Comparison of ENCODE assay signal across 13 cellular contexts in the genomic region with DNA sequence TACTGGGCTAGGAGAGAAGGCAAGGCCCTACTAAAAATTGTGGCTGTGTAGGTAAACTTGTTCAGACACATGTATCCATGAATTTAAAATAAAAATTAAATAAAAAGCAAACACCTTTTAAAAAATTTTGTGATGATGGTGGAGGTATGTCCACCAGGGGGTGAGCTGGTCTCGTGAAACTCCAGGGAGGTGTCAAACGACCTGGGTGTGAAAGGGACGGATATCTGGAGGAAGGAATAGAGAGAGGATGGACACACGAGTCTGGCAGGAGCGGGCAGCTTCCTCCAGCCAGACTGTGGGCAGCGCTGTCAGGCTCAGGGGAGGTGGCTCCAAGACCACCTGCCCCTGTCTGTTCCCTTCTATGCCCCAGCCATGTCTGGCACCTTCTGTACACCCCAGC. TPM values are rescaled to one million over a fixed set of nuclear protein-coding genes. Genes with fewer than 3 reads are reported as not detected.
DNase-seq lines count a peak whose midpoint lies in the region; FAIRE-seq and TF ChIP-seq lines count a peak whose summit lies in the region.
"Had no signal": no experiment of that assay in that cellular context is flagged by ENCODE, and none has a peak within 500 bp of the region (broad histone marks: within the 10 kb centered on the region; RNA-seq: fewer than 3 reads in every experiment).

No MANE protein-coding gene starts in this region.

- CTCF ChIA-PET in A673 (lab: Charles Lee) (no interaction called here), HEK293T (lab: Yijun Ruan, JAX) (no interaction called here), GM10248 (lab: Yijun Ruan, JAX) (no interaction called here)
- CTCF ChIA-PET in activated CD4-positive, alpha-beta memory T cell treated with anti-CD3 and anti-CD28 coated beads for 36 hours (lab: Charles Lee), result interaction anchor here (6.0 kb wide), 1 partner anchor 40 kb away, joined by 47 read pairs; no protein-coding TSS in a partner anchor

- H3K27me3 ChIP-seq in A673 (replicated peaks; ENCODE audit: insufficient read depth, low read depth, low read length, poor library complexity) (peaks cover 2% of the 10 kb centered on the region), HAP-1 (ENCODE audit: low read depth) (no peaks in the 10 kb centered on the region)
- H3K27me3 ChIP-seq: suprapubic skin had no signal

- H3K9me3 ChIP-seq in A673 (ENCODE audit: low read depth, low read length, poor library complexity, severe bottlenecking) (no peaks in the 10 kb centered on the region), kidney (ENCODE audit: control insufficient read depth in 1 of 2, low read length in 2 of 2) (no peaks in the 10 kb centered on the region), HAP-1 (no peaks in the 10 kb centered on the region)
- H3K9me3 ChIP-seq: suprapubic skin had no signal

- H3K27ac Mint-ChIP-seq in activated CD4-positive, alpha-beta memory T cell treated with anti-CD3 and anti-CD28 coated beads for 36 hours, result no peak overlapping the region
- H3K27ac Mint-ChIP-seq: activated naive CD8-positive, alpha-beta T cell; CD4-positive, alpha-beta T cell had no signal

- TF ChIP-seq CTCF in A673 (conservative IDR thresholded peaks at IDR 0.05; ENCODE audit: low read depth, low read length) (peak; percentile 30; the same call in 1 of the 2 replicates), kidney (IDR thresholded peaks at IDR 0.05; ENCODE audit: borderline replicate concordance, extremely low read depth, insufficient read depth) (peak; percentile 19), GM10248 (IDR thresholded peaks at IDR 0.05; ENCODE audit: control extremely low read depth, extremely low read depth, low read depth, missing control alignments) (no peak)

- no TSS peak for BruUV-seq in A673 (replicated peaks; lab: Mats Ljungman, UMichigan)

- in situ Hi-C loops in HAP-1 (cut with MboI; ENCODE audit: low sequenced_read_pairs), result no loop called here

- no peaks in the 10 kb centered on the region for H3K4me1 ChIP-seq in A673 (ENCODE audit: insufficient read depth, low read length, poor library complexity, severe bottlenecking)
- H3K4me1 ChIP-seq in kidney (ENCODE audit: control insufficient read depth in 1 of 2, insufficient read depth in 1 of 2, low read depth in 1 of 2, low read length in 2 of 2), result no peaks in the 10 kb centered on the region
- no peaks in the 10 kb centered on the region for H3K4me1 ChIP-seq in HAP-1
- H3K4me1 ChIP-seq: suprapubic skin had no signal

- DNase-seq in A673 (ENCODE audit: low spot score), result no peak
- DNase-seq in HEK293T (ENCODE audit: extremely low spot score), result peak; percentile 34
- peak; percentile 31 for DNase-seq in activated CD4-positive, alpha-beta memory T cell treated with anti-CD3 and anti-CD28 coated beads for 36 hours
- DNase-seq in kidney, result no peak
- no peak for DNase-seq in substantia nigra (lab: John Stamatoyannopoulos, UW)
- DNase-seq in NOMO-1 treated with dmso at 0.1 percent for 144 hours (lab: John Stamatoyannopoulos, UW; ENCODE audit: unreplicated experiment), result no peak
- DNase-seq in GM10248 (ENCODE audit: extremely low spot score), result no peak
- no peak for DNase-seq in HAP-1 (ENCODE audit: low spot score in 2 of 2)
- DNase-seq: CD4-positive, alpha-beta T cell; NCI-H524 treated with DMSO at 0.1 percent for 48 hours had no signal

- no peaks in the 10 kb centered on the region for H3K9me3 Mint-ChIP-seq in activated CD4-positive, alpha-beta memory T cell treated with anti-CD3 and anti-CD28 coated beads for 36 hours
- H3K9me3 Mint-ChIP-seq: CD4-positive, alpha-beta T cell had no signal

- H3K27me3 Mint-ChIP-seq in activated CD4-positive, alpha-beta memory T cell treated with anti-CD3 and anti-CD28 coated beads for 36 hours, result no peaks in the 10 kb centered on the region
- H3K27me3 Mint-ChIP-seq: activated naive CD8-positive, alpha-beta T cell had no signal

- H3K36me3 Mint-ChIP-seq in activated CD4-positive, alpha-beta memory T cell treated with anti-CD3 and anti-CD28 coated beads for 36 hours, result no peaks in the 10 kb centered on the region

- no peak overlapping the region for H3K4me3 Mint-ChIP-seq in activated CD4-positive, alpha-beta memory T cell treated with anti-CD3 and anti-CD28 coated beads for 36 hours
- H3K4me3 Mint-ChIP-seq: activated naive CD8-positive, alpha-beta T cell; CD4-positive, alpha-beta T cell had no signal

- H3K36me3 ChIP-seq in A673 (ENCODE audit: insufficient read depth, low read length, poor library complexity, severe bottlenecking) (no peaks in the 10 kb centered on the region), kidney (ENCODE audit: control insufficient read depth in 1 of 2, insufficient read depth in 2 of 2, low read length in 2 of 2) (no peaks in the 10 kb centered on the region), HAP-1 (replicated peaks) (no peaks in the 10 kb centered on the region)
- H3K36me3 ChIP-seq: suprapubic skin had no signal

- intact Hi-C loops in A673 (cut with micrococcal nuclease; ENCODE audit: unreplicated experiment), result no loop called here
- intact Hi-C loops in activated CD4-positive, alpha-beta memory T cell treated with anti-CD3 and anti-CD28 coated beads for 36 hours (cut with micrococcal nuclease), result loop anchor here (1.0 kb wide), 1 partner anchor 40 kb away; no protein-coding TSS in a partner anchor
- intact Hi-C loops in kidney (cut with DNase I), result no loop called here

- H3K27ac ChIP-seq in A673 (ENCODE audit: low read depth, low read length, poor library complexity, severe bottlenecking) (no peak overlapping the region), kidney (ENCODE audit: low read depth in 2 of 2, low read length in 2 of 2) (no peak overlapping the region), substantia nigra (ENCODE audit: low read depth, low read length, poor library complexity, severe bottlenecking) (no peak overlapping the region)
- H3K27ac ChIP-seq: suprapubic skin had no signal

- H3K4me3 ChIP-seq in A673 (ENCODE audit: low read depth, low read length, poor library complexity, severe bottlenecking) (no peak overlapping the region), kidney (ENCODE audit: low read length in 2 of 2) (no peak overlapping the region), HAP-1 (no peak overlapping the region)
- H3K4me3 ChIP-seq: suprapubic skin had no signal

- FAIRE-seq in kidney (lab: Jason Lieb, UNC), result no peak
- FAIRE-seq: TTC549 had no signal

- no peaks in the 10 kb centered on the region for H3K4me1 Mint-ChIP-seq in activated CD4-positive, alpha-beta memory T cell treated with anti-CD3 and anti-CD28 coated beads for 36 hours (ENCODE audit: low read depth)

- POLR2A ChIA-PET in A673 (lab: Charles Lee; ENCODE audit: low non-redundant PET), result no interaction called here
- POLR2A ChIA-PET in HEK293T (lab: Yijun Ruan, JAX), result no interaction called here
- POLR2A ChIA-PET in activated CD4-positive, alpha-beta memory T cell treated with anti-CD3 and anti-CD28 coated beads for 36 hours (lab: Charles Lee), result no interaction called here
- POLR2A ChIA-PET in GM10248 (lab: Yijun Ruan, JAX), result no interaction called here

- H3K9ac ChIP-seq in kidney (ENCODE audit: low read length in 2 of 2), result no peak overlapping the region

TF ChIP-seq in HEK293T, 16 proteins besides CTCF, POLR2A, EP300 and RAD21:
- no peak for TF ChIP-seq BHLHE40 (IDR thresholded peaks at IDR 0.05; ENCODE audit: borderline replicate concordance)
- TF ChIP-seq CTBP1 (IDR thresholded peaks at IDR 0.05; ENCODE audit: borderline replicate concordance), result no peak
- no peak for TF ChIP-seq FOXM1 (IDR thresholded peaks at IDR 0.05; ENCODE audit: borderline replicate concordance)
- TF ChIP-seq, protein P1, sequence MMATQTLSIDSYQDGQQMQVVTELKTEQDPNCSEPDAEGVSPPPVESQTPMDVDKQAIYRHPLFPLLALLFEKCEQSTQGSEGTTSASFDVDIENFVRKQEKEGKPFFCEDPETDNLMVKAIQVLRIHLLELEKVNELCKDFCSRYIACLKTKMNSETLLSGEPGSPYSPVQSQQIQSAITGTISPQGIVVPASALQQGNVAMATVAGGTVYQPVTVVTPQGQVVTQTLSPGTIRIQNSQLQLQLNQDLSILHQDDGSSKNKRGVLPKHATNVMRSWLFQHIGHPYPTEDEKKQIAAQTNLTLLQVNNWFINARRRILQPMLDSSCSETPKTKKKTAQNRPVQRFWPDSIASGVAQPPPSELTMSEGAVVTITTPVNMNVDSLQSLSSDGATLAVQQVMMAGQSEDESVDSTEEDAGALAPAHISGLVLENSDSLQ (IDR thresholded peaks at IDR 0.05), result no peak
- no peak for TF ChIP-seq ZNF384 (IDR thresholded peaks at IDR 0.05)
- TF ChIP-seq ELF4 (IDR thresholded peaks at IDR 0.05), result no peak
- TF ChIP-seq L3MBTL2 (conservative IDR thresholded peaks at IDR 0.05), result no peak

RNA-seq across cellular contexts. Expression of gene DMBT1, which starts 34.8 kb away (rescaled TPM):
- total RNA-seq in A673 (2021) (not detected in 2 replicates), kidney (0.06 TPM)
- total RNA-seq in activated CD4-positive, alpha-beta memory T cell treated with anti-CD3 and anti-CD28 coated beads for 36 hours, result not detected
- polyA plus RNA-seq in kidney (ENCODE audit: insufficient read depth, low read depth, low replicate concordance), result not detected
- total RNA-seq: CD4-positive, alpha-beta T cell had no signal

Comparison
In these comparisons a context has a peak if more than half of its experiments do, and no peak if none do; other contexts are left out.
1. DNase-seq: peak in HEK293T (single experiment) and activated CD4-positive, alpha-beta memory T cell treated with anti-CD3 and anti-CD28 coated beads for 36 hours (single experiment); none in A673 (single experiment), kidney (single experiment), substantia nigra (0 of 49), NOMO-1 treated with dmso at 0.1 percent for 144 hours (single experiment), GM10248 (single experiment) and HAP-1 (0 of 2).